Comparison of ENCODE assay signal across 27 cellular contexts in the genomic region with DNA sequence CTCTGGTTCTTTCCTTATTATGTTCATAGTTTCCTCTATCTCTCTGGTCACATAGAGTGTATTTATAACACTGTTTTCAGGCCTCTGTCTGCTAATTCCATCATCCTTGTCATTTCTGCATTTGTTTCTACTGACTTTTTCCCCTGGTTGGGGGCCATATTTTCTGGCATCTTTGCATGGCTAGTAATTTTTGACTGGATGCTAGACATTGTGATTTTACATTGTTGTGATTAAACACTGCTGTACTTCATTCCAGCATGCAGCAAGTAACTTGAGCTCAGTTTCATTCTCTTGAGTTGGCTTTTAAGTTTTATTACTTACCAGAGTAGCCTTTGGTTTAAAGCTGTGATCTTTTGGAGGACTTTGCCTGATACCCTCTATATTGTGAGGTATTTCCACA.
DNase-seq lines count a peak whose midpoint lies in the region; TF ChIP-seq lines count a peak whose summit lies in the region.
"Had no signal": no experiment of that assay in that cellular context is flagged by ENCODE, and none has a peak within 500 bp of the region (broad histone marks: within the 10 kb centered on the region; RNA-seq: fewer than 3 reads in every experiment).

No MANE protein-coding gene starts in this region.

- TF ChIP-seq CTCF in HEK293 (tag by site-specific recombination; IDR thresholded peaks at IDR 0.05): no peak

- H3K4me1 ChIP-seq in HEK293 (ENCODE audit: control insufficient read depth, insufficient read depth, low read length): no peaks in the 10 kb centered on the region
- H3K4me1 ChIP-seq: BE2C; BLaER1; BLaER1 treated with 17β-estradiol and CSF1 and Interleukin-3, amounts not matched to agents 10 nM and 100 nM; Caco-2 had no signal

- H3K9me3 ChIP-seq in HEK293 (ENCODE audit: control insufficient read depth, insufficient read depth, low read depth, low read length): no peaks in the 10 kb centered on the region
- H3K9me3 ChIP-seq: A549, BE2C, Caco-2 had no signal

- CTCF ChIA-PET in HEK293 (lab: Yijun Ruan, JAX): no interaction called here

- no peak overlapping the region for H3K27ac ChIP-seq in HEK293 (ENCODE audit: extremely low read depth, low read depth, low read length)
- H3K27ac ChIP-seq: 22Rv1; A549; BLaER1; BLaER1 treated with 17β-estradiol and CSF1 and Interleukin-3, amounts not matched to agents 10 nM and 100 nM; C4-2B had no signal

- no peak overlapping the region for H3K4me3 ChIP-seq in HEK293 (ENCODE audit: low read depth, low read length)
- H3K4me3 ChIP-seq: A549; BLaER1; BLaER1 treated with 17β-estradiol and CSF1 and Interleukin-3, amounts not matched to agents 10 nM and 100 nM had no signal

- H3K36me3 ChIP-seq in HEK293 (ENCODE audit: control insufficient read depth in 2 of 2, insufficient read depth in 1 of 2, low read length in 2 of 2): peaks cover 0 to 4% of the 10 kb centered on the region in 2 experiments; a peak in 1 of 3 replicates
- H3K36me3 ChIP-seq: BE2C; BLaER1; BLaER1 treated with 17β-estradiol and CSF1 and Interleukin-3, amounts not matched to agents 10 nM and 100 nM had no signal

- POLR2A ChIA-PET in HEK293 (lab: Yijun Ruan, JAX): no interaction called here

- no peak for DNase-seq in hippocampal formation (lab: John Stamatoyannopoulos, UW)
- DNase-seq: 8988T; ACHN; AML-193; BE2C; C1 segment of cervical spinal cord; Caco-2; Calu3; CD4-positive, alpha-beta memory T cell; CD4-positive, alpha-beta T cell; CD4-positive, CD25-positive, alpha-beta regulatory T cell; CD8-positive, alpha-beta memory T cell; CD8-positive, alpha-beta T cell; COR-L47; DMS 273 treated with DMSO at 0.1 percent for 48 hours; DMS153; DMS53; DMS79; DMS79 treated with DMSO at 0.1 percent for 48 hours; DND-41; EL had no signal

TF ChIP-seq in HEK293, 187 proteins besides CTCF, POLR2A, EP300 and RAD21:
- TF ChIP-seq, protein P1, sequence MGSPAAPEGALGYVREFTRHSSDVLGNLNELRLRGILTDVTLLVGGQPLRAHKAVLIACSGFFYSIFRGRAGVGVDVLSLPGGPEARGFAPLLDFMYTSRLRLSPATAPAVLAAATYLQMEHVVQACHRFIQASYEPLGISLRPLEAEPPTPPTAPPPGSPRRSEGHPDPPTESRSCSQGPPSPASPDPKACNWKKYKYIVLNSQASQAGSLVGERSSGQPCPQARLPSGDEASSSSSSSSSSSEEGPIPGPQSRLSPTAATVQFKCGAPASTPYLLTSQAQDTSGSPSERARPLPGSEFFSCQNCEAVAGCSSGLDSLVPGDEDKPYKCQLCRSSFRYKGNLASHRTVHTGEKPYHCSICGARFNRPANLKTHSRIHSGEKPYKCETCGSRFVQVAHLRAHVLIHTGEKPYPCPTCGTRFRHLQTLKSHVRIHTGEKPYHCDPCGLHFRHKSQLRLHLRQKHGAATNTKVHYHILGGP (tag by site-specific recombination; IDR thresholded peaks at IDR 0.05): no peak
- TF ChIP-seq ZNF404 (tag by site-specific recombination; IDR thresholded peaks at IDR 0.05) (no peak), HOXC10 (CRISPR knock-in tag; IDR thresholded peaks at IDR 0.05) (no peak), ZNF416 (tag by site-specific recombination; IDR thresholded peaks at IDR 0.05) (no peak)
- TF ChIP-seq, protein P2, sequence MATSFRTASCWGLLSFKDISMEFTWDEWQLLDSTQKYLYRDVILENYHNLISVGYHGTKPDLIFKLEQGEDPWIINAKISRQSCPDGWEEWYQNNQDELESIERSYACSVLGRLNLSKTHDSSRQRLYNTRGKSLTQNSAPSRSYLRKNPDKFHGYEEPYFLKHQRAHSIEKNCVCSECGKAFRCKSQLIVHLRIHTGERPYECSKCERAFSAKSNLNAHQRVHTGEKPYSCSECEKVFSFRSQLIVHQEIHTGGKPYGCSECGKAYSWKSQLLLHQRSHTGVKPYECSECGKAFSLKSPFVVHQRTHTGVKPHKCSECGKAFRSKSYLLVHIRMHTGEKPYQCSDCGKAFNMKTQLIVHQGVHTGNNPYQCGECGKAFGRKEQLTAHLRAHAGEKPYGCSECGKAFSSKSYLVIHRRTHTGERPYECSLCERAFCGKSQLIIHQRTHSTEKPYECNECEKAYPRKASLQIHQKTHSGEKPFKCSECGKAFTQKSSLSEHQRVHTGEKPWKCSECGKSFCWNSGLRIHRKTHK (tag by site-specific recombination; IDR thresholded peaks at IDR 0.05): peak; percentile 98
- TF ChIP-seq, protein P3, sequence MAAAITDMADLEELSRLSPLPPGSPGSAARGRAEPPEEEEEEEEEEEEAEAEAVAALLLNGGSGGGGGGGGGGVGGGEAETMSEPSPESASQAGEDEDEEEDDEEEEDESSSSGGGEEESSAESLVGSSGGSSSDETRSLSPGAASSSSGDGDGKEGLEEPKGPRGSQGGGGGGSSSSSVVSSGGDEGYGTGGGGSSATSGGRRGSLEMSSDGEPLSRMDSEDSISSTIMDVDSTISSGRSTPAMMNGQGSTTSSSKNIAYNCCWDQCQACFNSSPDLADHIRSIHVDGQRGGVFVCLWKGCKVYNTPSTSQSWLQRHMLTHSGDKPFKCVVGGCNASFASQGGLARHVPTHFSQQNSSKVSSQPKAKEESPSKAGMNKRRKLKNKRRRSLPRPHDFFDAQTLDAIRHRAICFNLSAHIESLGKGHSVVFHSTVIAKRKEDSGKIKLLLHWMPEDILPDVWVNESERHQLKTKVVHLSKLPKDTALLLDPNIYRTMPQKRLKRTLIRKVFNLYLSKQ (tag by site-specific recombination; IDR thresholded peaks at IDR 0.05; ENCODE audit: borderline replicate concordance): no peak
